ENCODE assay signal across 8 cellular contexts in genomic region chr4:99821918-99822503, GRCh38. TPM values are rescaled to one million over a fixed set of nuclear protein-coding genes. Genes with fewer than 3 reads are reported as not detected.
A peak's percentile ranks its signal among the peaks of the same experiment; 100 is the strongest.
DNase-seq lines count a peak whose midpoint lies in the region; ATAC-seq and TF ChIP-seq lines count a peak whose summit lies in the region.

No MANE protein-coding gene starts in this region.

- no peak overlapping the region for H4K5ac ChIP-seq in H9 (ENCODE audit: insufficient read length, low read depth, low read length)

- H3K27me3 ChIP-seq in adrenal gland (no peaks in the 10 kb centered on the region), H9 (ENCODE audit: insufficient read depth, low read length) (no peaks in the 10 kb centered on the region)

- no peak for TF ChIP-seq POLR2A in adrenal gland (IDR thresholded peaks at IDR 0.05)

- H3K9me3 ChIP-seq in adrenal gland (replicated peaks in 1 of 3) (no peaks in the 10 kb centered on the region), H9 (ENCODE audit: control insufficient read depth, low read depth, low read length) (no peaks in the 10 kb centered on the region)

- no peak overlapping the region for H2BK120ac ChIP-seq in H9 (ENCODE audit: low read depth, low read length, poor library complexity, severe bottlenecking)

- no peak overlapping the region for H2BK15ac ChIP-seq in H9 (ENCODE audit: low read depth, low read length)

- H2AK5ac ChIP-seq in H9 (ENCODE audit: insufficient read length, low read length) = no peak overlapping the region

- TF ChIP-seq CTCF in adrenal gland (IDR thresholded peaks at IDR 0.05) (no peak), omental fat pad (IDR thresholded peaks at IDR 0.05) (no peak), H9 (conservative IDR thresholded peaks at IDR 0.05) (no peak)

- no peak overlapping the region for H3K9ac ChIP-seq in H9 (ENCODE audit: extremely low read depth, insufficient read length, low read length)

- H2BK5ac ChIP-seq in H9 (ENCODE audit: insufficient read length, low read length) = no peak overlapping the region

- no peak overlapping the region for H2BK12ac ChIP-seq in H9 (ENCODE audit: insufficient read length, low read depth, low read length)

- no peak overlapping the region for H3K27ac Mint-ChIP-seq in H9

- no peak overlapping the region for H2BK20ac ChIP-seq in H9 (ENCODE audit: low read depth, low read length, poor library complexity, severe bottlenecking)

- H3K4me1 Mint-ChIP-seq in H9 = peaks cover 3 to 4% of the 10 kb centered on the region in 2 experiments; a peak in 1 of 4 replicates

- no peaks in the 10 kb centered on the region for H3K27me3 Mint-ChIP-seq in H9 (ENCODE audit: low read depth)

- H3K18ac ChIP-seq in H9 (ENCODE audit: insufficient read length, low read depth, low read length) = no peak overlapping the region

- H3K27ac ChIP-seq in adrenal gland = no peak overlapping the region
- H3K27ac ChIP-seq in H9 (ENCODE audit: insufficient read length, low read depth, low read length) = no peak overlapping the region

- H3K9me3 Mint-ChIP-seq in H9 = no peaks in the 10 kb centered on the region

- no peak overlapping the region for H3T11ph ChIP-seq in H9 (ENCODE audit: low read length)

- H3K14ac ChIP-seq in H9 (ENCODE audit: insufficient read depth, low read length) = no peak overlapping the region

- no peaks in the 10 kb centered on the region for H4K20me1 ChIP-seq in H9 (ENCODE audit: control insufficient read depth, insufficient read depth, insufficient read length)

- no peak overlapping the region for H3K4me3 Mint-ChIP-seq in H9

- H3K36me3 Mint-ChIP-seq in H9 (ENCODE audit: insufficient read depth in 1 of 3, low read depth in 3 of 3) = no peaks in the 10 kb centered on the region

- H3K79me1 ChIP-seq in H9 (ENCODE audit: insufficient read depth, low read depth, low read length, poor library complexity, severe bottlenecking) = no peaks in the 10 kb centered on the region

- no peaks in the 10 kb centered on the region for H3K36me3 ChIP-seq in adrenal gland (replicated peaks in 1 of 2)

- H3K4ac ChIP-seq in H9 (ENCODE audit: low read depth, low read length) = no peak overlapping the region

- 62 to 71% (median 68%) methylated on average over 4 of the region's 4 CpGs for WGBS in adrenal gland, 4 donors
- no CpG with 5 or more reads among the region's 4 CpGs for WGBS in H9 (ENCODE audit: extremely low coverage, insufficient read length, low lambda C conversion rate)

- no peak overlapping the region for H4K91ac ChIP-seq in H9 (ENCODE audit: insufficient read length, low read depth, low read length)

- DNase-seq in Right ventricle myocardium inferior (ENCODE audit: missing footprints) (no peak), cardiac septum (ENCODE audit: low spot score) (no peak), RPMI8226 (peak; percentile 34), superior temporal gyrus (ENCODE audit: extremely low spot score) (peak; percentile 46), adrenal gland (no peak), omental fat pad (ENCODE audit: low spot score) (no peak), H9 (no peak)

- ATAC-seq in Right ventricle myocardium inferior = peak; percentile 87
- peak; percentile 68 for ATAC-seq in HG03039 (IDR thresholded peaks at IDR 0.05; ENCODE audit: unreplicated experiment)
- no peak for ATAC-seq in omental fat pad (ENCODE audit: low FRiP score)

- no peak overlapping the region for H3K56ac ChIP-seq in H9 (ENCODE audit: insufficient read length, low read depth, low read length)

- H3K4me3 ChIP-seq in adrenal gland = no peak overlapping the region

- no peak overlapping the region for H4K8ac ChIP-seq in H9 (replicated peaks; ENCODE audit: insufficient read length, low read depth, low read length)

- no peak overlapping the region for H3K4me2 ChIP-seq in H9 (ENCODE audit: insufficient read depth, insufficient read length, low read length)

- no peak overlapping the region for H3K23ac ChIP-seq in H9 (ENCODE audit: insufficient read length, low read depth, low read length)

- H3K4me1 ChIP-seq in adrenal gland (replicated peaks in 1 of 2) (no peaks in the 10 kb centered on the region), H9 (ENCODE audit: insufficient read depth, low read length) (no peaks in the 10 kb centered on the region)

- H2AFZ ChIP-seq in H9 (ENCODE audit: low read length) = no peak overlapping the region

- intact Hi-C loops in Right ventricle myocardium inferior (cut with DNase I) (loop anchor here (5.0 kb wide), 1 partner anchor 125 kb away; the partner anchor contains the start of gene DNAJB14), cardiac septum (cut with DNase I) (no loop called here), adrenal gland (cut with DNase I) (no loop called here)

- no peaks in the 10 kb centered on the region for H3K79me2 ChIP-seq in H9 (ENCODE audit: insufficient read depth, low read length)

- no peaks in the 10 kb centered on the region for H3K23me2 ChIP-seq in H9 (ENCODE audit: insufficient read length, low read depth, low read length, poor library complexity, severe bottlenecking)

RNA-seq across cellular contexts. Expression of gene DAPP1, which starts 5.4 kb away (rescaled TPM):
- total RNA-seq in Right ventricle myocardium inferior (0.73 TPM), cardiac septum (0.43 TPM), adrenal gland (1 to 10 TPM in 7 of 8 donors, under 1 TPM in 1; 0.42 to 3.7 (median 1.9) TPM), omental fat pad (1 to 10 TPM; 1.6 to 6.1 (median 4.2) TPM), H9 (2021) (not detected in 2 replicates)
- polyA plus RNA-seq in adrenal gland = 1 to 10 TPM in 1 of 3 donors, under 1 TPM in 2; 0.51 to 1.2 (median 0.88) TPM

Comparison
In these comparisons a context has a peak if more than half of its experiments do, and no peak if none do; other contexts are left out.
1. DNase-seq: peak in RPMI8226 (single experiment) and superior temporal gyrus (single experiment); none in Right ventricle myocardium inferior (single experiment), cardiac septum (single experiment), adrenal gland (0 of 7), omental fat pad (single experiment) and H9 (single experiment).